In genomic region chrX:129641941-129642340, GRCh38 we compare ENCODE assay signal across 1 cellular context.
TF ChIP-seq lines count a peak whose summit lies in the region.

No MANE protein-coding gene starts in this region.

TF ChIP-seq in GM23338, 12 proteins besides CTCF, POLR2A, EP300 and RAD21 (continued from another document):
- no peak for TF ChIP-seq ZNF462 (CRISPR knock-in tag; IDR thresholded peaks at IDR 0.05)
- no peak for TF ChIP-seq ZNF331 (CRISPR knock-in tag; IDR thresholded peaks at IDR 0.05; ENCODE audit: low read depth)
- no peak for TF ChIP-seq EZH2phosphoT487 (IDR thresholded peaks at IDR 0.05; ENCODE audit: unreplicated experiment)
- TF ChIP-seq ZNF114 (CRISPR knock-in tag; IDR thresholded peaks at IDR 0.05), result no peak
